In the genomic region with DNA sequence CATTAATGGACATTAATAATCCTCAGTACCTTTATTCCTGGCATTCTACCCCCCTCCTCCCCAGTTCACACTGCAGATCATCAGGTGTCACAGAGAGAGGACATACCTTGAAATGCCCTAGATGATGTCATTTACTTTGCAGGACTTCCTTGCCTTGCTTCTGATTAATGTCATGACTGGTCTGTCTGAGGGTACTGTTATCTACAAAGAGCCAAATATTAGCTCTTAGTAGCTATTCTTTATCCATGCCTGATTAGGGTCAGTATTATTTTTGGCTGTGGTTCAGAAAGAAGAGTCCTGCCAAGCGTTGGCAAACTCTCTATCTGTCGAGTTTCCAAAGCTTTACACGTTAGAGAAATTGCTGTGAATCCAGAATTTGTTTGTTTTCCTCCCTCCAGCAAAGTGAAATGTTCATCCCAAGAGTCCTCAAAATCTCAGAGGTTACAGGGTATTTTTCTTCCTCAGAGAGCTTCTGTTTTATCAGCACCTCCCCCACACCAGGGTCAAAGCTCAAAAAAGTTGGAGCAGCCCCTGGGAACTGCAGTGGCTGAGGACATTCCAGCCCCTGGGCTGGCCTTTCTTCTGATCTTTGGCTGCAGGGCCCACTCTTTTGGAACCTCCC, we compare ENCODE assay signal across 12 cellular contexts. TPM values are rescaled to one million over a fixed set of nuclear protein-coding genes. Genes with fewer than 3 reads are reported as not detected.
DNase-seq lines count a peak whose midpoint lies in the region; ATAC-seq and TF ChIP-seq lines count a peak whose summit lies in the region.
"Had no signal": no experiment of that assay in that cellular context is flagged by ENCODE, and none has a peak within 500 bp of the region (broad histone marks: within the 10 kb centered on the region; RNA-seq: fewer than 3 reads in every experiment).

No MANE protein-coding gene starts in this region.

- H3K36me3 Mint-ChIP-seq in activated T-cell treated with anti-CD3 and anti-CD28 coated beads, Interleukin-2, amount 50 U/mL, for 72 hours (ENCODE audit: insufficient read depth in 2 of 2) = peaks cover 31 to 55% of the 10 kb centered on the region in 2 donors
- H3K36me3 Mint-ChIP-seq in activated T-helper 1 cell treated with anti-CD3 and anti-CD28 coated beads, Interleukin-12 subunit alpha, Interleukin-12 subunit beta, Interleukin-2, Interleukin-4 antibody, amounts not matched to agents 30 ng/mL and 10 ng/mL and 1 ng/mL, durations not matched to agents 14 hours and 24 hours and 36 hours (ENCODE audit: low read depth) = peaks cover 73% of the 10 kb centered on the region

- H3K36me3 ChIP-seq in testis (ENCODE audit: low read depth, missing control alignments) = no peaks in the 10 kb centered on the region

- no peaks in the 10 kb centered on the region for H3K9me3 Mint-ChIP-seq in activated T-cell treated with anti-CD3 and anti-CD28 coated beads, Interleukin-2, amount 50 U/mL, for 72 hours
- H3K9me3 Mint-ChIP-seq in activated T-helper 1 cell treated with anti-CD3 and anti-CD28 coated beads, Interleukin-12 subunit alpha, Interleukin-12 subunit beta, Interleukin-2, Interleukin-4 antibody, amounts not matched to agents 30 ng/mL and 10 ng/mL and 1 ng/mL, durations not matched to agents 14 hours and 24 hours and 36 hours = no peaks in the 10 kb centered on the region

- H3K9me3 ChIP-seq in testis = no peaks in the 10 kb centered on the region
- H3K9me3 ChIP-seq: sigmoid colon, transverse colon had no signal

- no peak overlapping the region for H3K27ac ChIP-seq in testis
- H3K27ac ChIP-seq: transverse colon had no signal

- no peak for ATAC-seq in activated T-cell treated with anti-CD3 and anti-CD28 coated beads, Interleukin-2, amount 50 U/mL, for 72 hours (replicated peaks in 1 of 2)
- ATAC-seq in GM18868 (IDR thresholded peaks at IDR 0.05; ENCODE audit: unreplicated experiment) = no peak
- no peak for ATAC-seq in GM21529 (IDR thresholded peaks at IDR 0.05; ENCODE audit: unreplicated experiment)

- no peak for TF ChIP-seq POLR2A in testis (IDR thresholded peaks at IDR 0.05)

- H3K4me3 ChIP-seq in testis = no peak overlapping the region
- H3K4me3 ChIP-seq: sigmoid colon, transverse colon had no signal

- intact Hi-C loops in activated T-helper 1 cell treated with anti-CD3 and anti-CD28 coated beads, Interleukin-12 subunit alpha, Interleukin-12 subunit beta, Interleukin-2, Interleukin-4 antibody, amounts not matched to agents 30 ng/mL and 10 ng/mL and 1 ng/mL, durations not matched to agents 14 hours and 24 hours and 36 hours (cut with micrococcal nuclease) = no loop called here
- intact Hi-C loops in testis (cut with DNase I; ENCODE audit: low total_unique reads) = no loop called here

- H3K27me3 ChIP-seq in testis = no peaks in the 10 kb centered on the region
- H3K27me3 ChIP-seq: sigmoid colon, transverse colon had no signal

- peak overlapping the region; percentile 72 for H3K27ac Mint-ChIP-seq in activated T-cell treated with anti-CD3 and anti-CD28 coated beads, Interleukin-2, amount 50 U/mL, for 72 hours
- peak overlapping the region; percentile 66 for H3K27ac Mint-ChIP-seq in activated T-helper 1 cell treated with anti-CD3 and anti-CD28 coated beads, Interleukin-12 subunit alpha, Interleukin-12 subunit beta, Interleukin-2, Interleukin-4 antibody, amounts not matched to agents 30 ng/mL and 10 ng/mL and 1 ng/mL, durations not matched to agents 14 hours and 24 hours and 36 hours

- peaks cover 44% of the 10 kb centered on the region for H3K4me1 ChIP-seq in testis

- no peak for DNase-seq in activated T-cell treated with anti-CD3 and anti-CD28 coated beads, Interleukin-2, amount 50 U/mL, for 72 hours
- DNase-seq in activated T-cell treated with anti-CD3 and anti-CD28 coated beads, Interleukin-2, amount 50 U/mL, for 1 hour = no peak
- DNase-seq in activated T-helper 1 cell treated with anti-CD3 and anti-CD28 coated beads, Interleukin-12 subunit alpha, Interleukin-12 subunit beta, Interleukin-2, Interleukin-4 antibody, amounts not matched to agents 30 ng/mL and 10 ng/mL and 1 ng/mL, durations not matched to agents 14 hours and 24 hours and 36 hours (ENCODE audit: low spot score) = no peak
- DNase-seq in kidney tubule cell (ENCODE audit: low spot score) (peak; percentile 43), testis (peak; percentile 46), NCI-H345 treated with DMSO at 0.1 percent for 48 hours (lab: John Stamatoyannopoulos, UW; ENCODE audit: unreplicated experiment) (no peak)
- DNase-seq: activated CD8-positive, alpha-beta memory T cell treated with anti-CD3 and anti-CD28 coated beads, Interleukin-2, amount 50 U/mL, for 4 hours; DND-41; sigmoid colon; transverse colon had no signal

- H3K4me3 Mint-ChIP-seq in activated T-cell treated with anti-CD3 and anti-CD28 coated beads, Interleukin-2, amount 50 U/mL, for 72 hours = no peak overlapping the region
- H3K4me3 Mint-ChIP-seq in activated T-helper 1 cell treated with anti-CD3 and anti-CD28 coated beads, Interleukin-12 subunit alpha, Interleukin-12 subunit beta, Interleukin-2, Interleukin-4 antibody, amounts not matched to agents 30 ng/mL and 10 ng/mL and 1 ng/mL, durations not matched to agents 14 hours and 24 hours and 36 hours = no peak overlapping the region

- H3K4me1 Mint-ChIP-seq in activated T-cell treated with anti-CD3 and anti-CD28 coated beads, Interleukin-2, amount 50 U/mL, for 72 hours (ENCODE audit: low read depth) = peaks cover 14% of the 10 kb centered on the region
- peaks cover 75% of the 10 kb centered on the region for H3K4me1 Mint-ChIP-seq in activated T-helper 1 cell treated with anti-CD3 and anti-CD28 coated beads, Interleukin-12 subunit alpha, Interleukin-12 subunit beta, Interleukin-2, Interleukin-4 antibody, amounts not matched to agents 30 ng/mL and 10 ng/mL and 1 ng/mL, durations not matched to agents 14 hours and 24 hours and 36 hours (ENCODE audit: low read depth)

- WGBS in testis, 2 donors = 19 to 31% methylated on average over 3 of the region's 3 CpGs

- H3K27me3 Mint-ChIP-seq in activated T-cell treated with anti-CD3 and anti-CD28 coated beads, Interleukin-2, amount 50 U/mL, for 72 hours (ENCODE audit: low read depth) = no peaks in the 10 kb centered on the region
- no peaks in the 10 kb centered on the region for H3K27me3 Mint-ChIP-seq in activated T-helper 1 cell treated with anti-CD3 and anti-CD28 coated beads, Interleukin-12 subunit alpha, Interleukin-12 subunit beta, Interleukin-2, Interleukin-4 antibody, amounts not matched to agents 30 ng/mL and 10 ng/mL and 1 ng/mL, durations not matched to agents 14 hours and 24 hours and 36 hours (ENCODE audit: insufficient read depth)

- TF ChIP-seq CTCF in testis (IDR thresholded peaks at IDR 0.05) = no peak

RNA-seq across cellular contexts. Expression of gene SCD, which starts 12.6 kb away (rescaled TPM):
- 10 to 100 TPM; 79.5 to 90.4 TPM for total RNA-seq in activated T-cell treated with anti-CD3 and anti-CD28 coated beads, Interleukin-2, amount 50 U/mL, for 72 hours
- total RNA-seq in activated T-helper 1 cell treated with anti-CD3 and anti-CD28 coated beads, Interleukin-12 subunit alpha, Interleukin-12 subunit beta, Interleukin-2, Interleukin-4 antibody, amounts not matched to agents 30 ng/mL and 10 ng/mL and 1 ng/mL, durations not matched to agents 14 hours and 24 hours and 36 hours = 194 TPM in 2 replicates
- total RNA-seq in testis = 100 to 1,000 TPM; 147 to 196 TPM
- polyA plus RNA-seq in testis (ENCODE audit: insufficient read depth, low read depth, low replicate concordance) = 121 TPM

RNA-seq across cellular contexts. Expression of gene PKD2L1, which starts 29.6 kb away (rescaled TPM):
- under 1 TPM; 0.30 to 0.60 TPM for total RNA-seq in activated T-cell treated with anti-CD3 and anti-CD28 coated beads, Interleukin-2, amount 50 U/mL, for 72 hours
- not detected in 2 replicates for total RNA-seq in activated T-helper 1 cell treated with anti-CD3 and anti-CD28 coated beads, Interleukin-12 subunit alpha, Interleukin-12 subunit beta, Interleukin-2, Interleukin-4 antibody, amounts not matched to agents 30 ng/mL and 10 ng/mL and 1 ng/mL, durations not matched to agents 14 hours and 24 hours and 36 hours
- 1 to 10 TPM in 1 of 2 donors, under 1 TPM in 1; 0.99 to 1.6 TPM for total RNA-seq in testis
- 4.7 TPM for polyA plus RNA-seq in testis (ENCODE audit: insufficient read depth, low read depth, low replicate concordance)
- total RNA-seq: sigmoid colon had no signal

Comparison
In these comparisons a context has a peak if more than half of its experiments do, and no peak if none do; other contexts are left out.
1. DNase-seq: peak in kidney tubule cell (single experiment) and testis (single experiment); none in activated T-cell treated with anti-CD3 and anti-CD28 coated beads, Interleukin-2, amount 50 U/mL, for 72 hours (0 of 2), activated T-cell treated with anti-CD3 and anti-CD28 coated beads, Interleukin-2, amount 50 U/mL, for 1 hour (single experiment), activated T-helper 1 cell treated with anti-CD3 and anti-CD28 coated beads, Interleukin-12 subunit alpha, Interleukin-12 subunit beta, Interleukin-2, Interleukin-4 antibody, amounts not matched to agents 30 ng/mL and 10 ng/mL and 1 ng/mL, durations not matched to agents 14 hours and 24 hours and 36 hours (single experiment) and NCI-H345 treated with DMSO at 0.1 percent for 48 hours (single experiment).